ENCODE assay signal across 7 cellular contexts in the genomic region with DNA sequence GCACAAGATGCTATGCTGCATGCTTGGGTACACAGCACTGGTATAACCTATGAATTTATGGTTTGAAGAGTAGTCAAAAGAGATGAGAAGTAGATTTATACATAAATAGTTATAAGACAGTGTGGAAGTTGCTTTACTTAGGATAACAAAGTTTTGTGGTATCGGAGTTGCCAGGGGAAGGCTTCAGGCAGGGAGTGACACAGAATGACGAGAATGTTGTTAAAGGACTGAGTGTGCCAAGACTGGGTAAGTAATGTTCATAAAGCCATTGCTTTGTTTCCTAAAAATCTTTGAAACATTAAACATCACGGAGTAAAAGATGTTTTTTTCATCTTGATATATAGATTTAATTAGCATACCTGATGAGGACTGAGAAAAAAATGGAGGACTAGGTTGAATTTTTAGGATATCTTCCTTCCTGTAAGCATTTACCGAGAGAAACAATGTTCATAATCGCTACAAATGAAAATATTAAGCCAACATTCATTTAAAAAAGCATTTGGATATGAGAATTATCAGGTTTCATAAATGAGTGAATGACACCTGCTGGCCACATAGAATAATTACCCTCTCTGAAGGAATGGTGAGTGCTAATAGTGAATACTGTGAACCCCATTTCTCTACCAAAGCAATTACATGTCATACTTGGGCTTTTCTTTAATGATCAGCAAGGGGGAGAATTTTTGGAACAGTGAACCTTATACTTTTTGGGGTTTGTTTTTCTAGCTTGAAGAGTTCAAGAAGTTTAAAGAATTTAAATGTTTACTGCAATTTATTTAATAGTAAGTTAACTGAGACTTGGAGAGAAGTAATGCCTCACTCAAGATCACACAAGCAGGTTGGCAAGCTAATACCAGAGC. TPM values are rescaled to one million over a fixed set of nuclear protein-coding genes. Genes with fewer than 3 reads are reported as not detected.
A peak's percentile ranks its signal among the peaks of the same experiment; 100 is the strongest.
DNase-seq lines count a peak whose midpoint lies in the region; ATAC-seq and TF ChIP-seq lines count a peak whose summit lies in the region.

No MANE protein-coding gene starts in this region.

- no peak overlapping the region for H3K4me2 ChIP-seq in parathyroid adenoma (ENCODE audit: low read length)

- H3K79me2 ChIP-seq in parathyroid adenoma = no peaks in the 10 kb centered on the region

- H3K9ac ChIP-seq in parathyroid adenoma = no peak overlapping the region

- H3K9me3 ChIP-seq in parathyroid adenoma (ENCODE audit: control insufficient read depth, low read length) = no peaks in the 10 kb centered on the region

- H3K36me3 ChIP-seq in parathyroid adenoma (ENCODE audit: control insufficient read depth, insufficient read depth, low read length) = no peaks in the 10 kb centered on the region

- peak; percentile 67 for ATAC-seq in HG02852 (IDR thresholded peaks at IDR 0.05; ENCODE audit: unreplicated experiment)
- no peak for ATAC-seq in GM19324 (IDR thresholded peaks at IDR 0.05; ENCODE audit: low FRiP score, unreplicated experiment)

- no peaks in the 10 kb centered on the region for H3K27me3 ChIP-seq in parathyroid adenoma (ENCODE audit: control insufficient read depth, insufficient read depth, low read length)

- no peaks in the 10 kb centered on the region for H3K4me1 ChIP-seq in parathyroid adenoma

- H2AFZ ChIP-seq in parathyroid adenoma = peak overlapping the region; percentile 29

- TF ChIP-seq CTCF in GM12873 (IDR thresholded peaks at IDR 0.05; ENCODE audit: insufficient read depth, low read depth, low read length, missing control alignments) (peak; percentile 51), epithelial cell of proximal tubule (conservative IDR thresholded peaks at IDR 0.05; ENCODE audit: low read depth, low read length) (peak; percentile 65), parathyroid adenoma (IDR thresholded peaks at IDR 0.05) (peak; percentile 53)

- no peak overlapping the region for H3K27ac ChIP-seq in parathyroid adenoma

- DNase-seq in OCI-M1 (lab: John Stamatoyannopoulos, UW) (peak; percentile 73), epithelial cell of proximal tubule (ENCODE audit: low read depth) (no peak), NCI-H187 (lab: John Stamatoyannopoulos, UW) (no peak)

- no peak overlapping the region for H3K4me3 ChIP-seq in epithelial cell of proximal tubule (ENCODE audit: low read depth, low read length)
- no peak overlapping the region for H3K4me3 ChIP-seq in parathyroid adenoma (ENCODE audit: low read depth, low read length)

RNA-seq across cellular contexts. Expression of a gene that starts 28.4 kb away (rescaled TPM):
- total RNA-seq in epithelial cell of proximal tubule = 4.7 and 7.5 TPM in 2 replicates

RNA-seq across cellular contexts. Expression of a gene that starts 29.6 kb away (rescaled TPM):
- 12.5 and 15.6 TPM in 2 replicates for total RNA-seq in epithelial cell of proximal tubule
